In genomic region chr4:184384056-184384809, GRCh38 we compare ENCODE assay signal across 8 cellular contexts.
A peak's percentile ranks its signal among the peaks of the same experiment; 100 is the strongest.
DNase-seq lines count a peak whose midpoint lies in the region; ATAC-seq and TF ChIP-seq lines count a peak whose summit lies in the region.

No MANE protein-coding gene starts in this region.

- CTCF ChIA-PET in CD8-positive, alpha-beta memory T cell (lab: Charles Lee), result no interaction called here

- peak overlapping the region in 6 of 8 donors; percentile 41 to 79 (median 50) for H3K27ac Mint-ChIP-seq in CD8-positive, alpha-beta memory T cell

- POLR2A ChIA-PET in CD8-positive, alpha-beta memory T cell (lab: Charles Lee), result no interaction called here

- H3K27ac ChIP-seq in CD8-positive, alpha-beta memory T cell (ENCODE audit: low read depth, low read length), result no peak overlapping the region
- peak overlapping the region; percentile 64 for H3K27ac ChIP-seq in SJSA1
- H3K27ac ChIP-seq in esophagus (ENCODE audit: low read depth in 2 of 2, low read length in 1 of 2), result peak overlapping the region; percentile 91 to 97

- H3K9me3 ChIP-seq in CD8-positive, alpha-beta memory T cell (ENCODE audit: low read length), result no peaks in the 10 kb centered on the region
- 0 out of 2 replicates have a peak, but pooled peaks cover 3% of the 10 kb centered on the region for H3K9me3 ChIP-seq in SJSA1 (replicated peaks)
- H3K9me3 ChIP-seq in esophagus (ENCODE audit: control insufficient read depth in 2 of 2, insufficient read depth in 1 of 2, low read depth in 1 of 2, low read length in 1 of 2), result no peaks in the 10 kb centered on the region

- H3K36me3 ChIP-seq in CD8-positive, alpha-beta memory T cell (ENCODE audit: insufficient read depth, low read length), result peaks cover 9% of the 10 kb centered on the region
- H3K36me3 ChIP-seq in SJSA1 (peaks cover 10% of the 10 kb centered on the region; the same call in 1 of the 2 replicates), esophagus (ENCODE audit: control insufficient read depth in 2 of 2, insufficient read depth in 2 of 2, low read length in 1 of 2) (peaks cover 5 to 11% of the 10 kb centered on the region in 2 donors)

- peak; percentile 80 for ATAC-seq in HG03196 (IDR thresholded peaks at IDR 0.05; ENCODE audit: unreplicated experiment)
- peak; percentile 75 for ATAC-seq in omental fat pad (ENCODE audit: low FRiP score)

- no peaks in the 10 kb centered on the region for H3K9me3 Mint-ChIP-seq in CD8-positive, alpha-beta memory T cell

- H3K4me3 ChIP-seq in CD8-positive, alpha-beta memory T cell (ENCODE audit: low read length), result peak overlapping the region; percentile 10
- H3K4me3 ChIP-seq in SJSA1 (peak overlapping the region; percentile 27), esophagus (ENCODE audit: low read depth in 1 of 2, low read length in 2 of 2) (peak overlapping the region in 1 of 2 donors; percentile 36)

- peaks cover 47% of the 10 kb centered on the region for H3K4me1 ChIP-seq in CD8-positive, alpha-beta memory T cell (ENCODE audit: insufficient read depth, low read length)
- H3K4me1 ChIP-seq in SJSA1 (replicated peaks) (peaks cover 53% of the 10 kb centered on the region), esophagus (ENCODE audit: control insufficient read depth in 2 of 2, insufficient read depth in 2 of 2, low read length in 1 of 2) (peaks cover 8 to 23% of the 10 kb centered on the region in 2 donors)

- WGBS in esophagus, 2 donors, result 8 to 11% methylated on average over 13 of the region's 13 CpGs

- H3K4me3 Mint-ChIP-seq in CD8-positive, alpha-beta memory T cell, result peak overlapping the region in 6 of 7 donors; percentile 44 to 74 (median 53)

- peaks cover 53 to 63% (median 54%) of the 10 kb centered on the region in 3 donors for H3K4me1 Mint-ChIP-seq in CD8-positive, alpha-beta memory T cell

- DNase-seq in CD8-positive, alpha-beta memory T cell, result peak in 1 of 5 donors; percentile 11
- DNase-seq in GM19240 (ENCODE audit: insufficient read length, low spot score) (peak; percentile 46), SJSA1 (ENCODE audit: low read depth in 1 of 2, low spot score in 2 of 2) (peak in 1 of 2 experiments; percentile 36), omental fat pad (ENCODE audit: low spot score) (no peak), SHP77 (lab: John Stamatoyannopoulos, UW) (no peak), NCI-H446 treated with DMSO at 0.1 percent for 48 hours (lab: John Stamatoyannopoulos, UW) (no peak)

- no peaks in the 10 kb centered on the region for H3K27me3 Mint-ChIP-seq in CD8-positive, alpha-beta memory T cell

- no peak for TF ChIP-seq CTCF in omental fat pad (IDR thresholded peaks at IDR 0.05)

- H3K27me3 ChIP-seq in CD8-positive, alpha-beta memory T cell (ENCODE audit: insufficient read depth, low read length, poor library complexity, severe bottlenecking), result no peaks in the 10 kb centered on the region
- H3K27me3 ChIP-seq in SJSA1 (replicated peaks) (no peaks in the 10 kb centered on the region), esophagus (ENCODE audit: control insufficient read depth in 1 of 2, insufficient read depth in 2 of 2, low read length in 2 of 2) (no peaks in the 10 kb centered on the region)

- peaks cover 5 to 33% (median 10%) of the 10 kb centered on the region in 3 donors for H3K36me3 Mint-ChIP-seq in CD8-positive, alpha-beta memory T cell
